ENCODE assay signal across 9 cellular contexts in the genomic region with DNA sequence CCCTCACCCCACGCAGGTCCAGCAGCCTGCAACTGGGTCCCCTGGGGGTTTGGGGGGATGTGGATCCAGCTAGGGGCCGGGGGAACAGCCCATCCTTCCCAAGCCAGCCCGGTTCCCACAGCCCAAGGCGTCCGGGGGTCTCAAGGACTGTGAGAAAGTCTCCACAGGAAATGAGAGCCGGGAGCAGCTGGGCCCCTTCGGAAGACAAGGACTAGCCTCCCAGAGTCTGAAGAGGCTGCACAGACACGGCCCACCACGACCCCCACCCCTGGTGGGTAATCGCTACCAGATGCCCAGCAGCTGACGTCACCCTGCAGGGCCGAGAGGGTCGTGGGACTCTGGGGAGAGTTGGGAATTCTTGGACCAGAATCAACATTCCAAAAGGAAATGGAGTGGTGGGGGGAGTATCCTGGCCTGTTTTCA. TPM values are rescaled to one million over a fixed set of nuclear protein-coding genes. Genes with fewer than 3 reads are reported as not detected.
DNase-seq lines count a peak whose midpoint lies in the region; ATAC-seq and TF ChIP-seq lines count a peak whose summit lies in the region.
"Had no signal": no experiment of that assay in that cellular context is flagged by ENCODE, and none has a peak within 500 bp of the region (broad histone marks: within the 10 kb centered on the region; RNA-seq: fewer than 3 reads in every experiment).

No MANE protein-coding gene starts in this region.

- H2AK5ac ChIP-seq in mesendoderm (ENCODE audit: low read length), result no peak overlapping the region

- H3K9ac ChIP-seq in colonic mucosa (ENCODE audit: low read depth in 2 of 2, low read length in 2 of 2) (peak overlapping the region in 1 of 2 donors; percentile 23), mesendoderm (ENCODE audit: low read length) (no peak overlapping the region), mammary epithelial cell (ENCODE audit: insufficient read depth, low read length) (no peak overlapping the region)

- H3K4me1 ChIP-seq in colonic mucosa, result peaks cover 7% of the 10 kb centered on the region
- peaks cover 6% of the 10 kb centered on the region for H3K4me1 ChIP-seq in mesendoderm (ENCODE audit: control insufficient read depth, low read depth, low read length)
- H3K4me1 ChIP-seq in thyroid gland, result peaks cover 4 to 34% of the 10 kb centered on the region in 2 donors
- peaks cover 8% of the 10 kb centered on the region for H3K4me1 ChIP-seq in mammary epithelial cell (ENCODE audit: insufficient read depth, low read length)

- H3K4me2 ChIP-seq in mesendoderm (ENCODE audit: low read length), result no peak overlapping the region
- no peak overlapping the region for H3K4me2 ChIP-seq in mammary epithelial cell (ENCODE audit: insufficient read depth, low read depth, low read length)

- H3K18ac ChIP-seq in mesendoderm (ENCODE audit: low read length), result peak overlapping the region; percentile 16

- H2AFZ ChIP-seq in mammary epithelial cell (ENCODE audit: low read depth, low read length), result no peak overlapping the region

- H3K4me1 Mint-ChIP-seq in activated naive CD4-positive, alpha-beta T cell treated with anti-CD3 and anti-CD28 coated beads for 36 hours (ENCODE audit: low read depth), result peaks cover 74% of the 10 kb centered on the region

- CTCF ChIA-PET in activated naive CD4-positive, alpha-beta T cell treated with anti-CD3 and anti-CD28 coated beads for 36 hours (lab: Charles Lee), result interaction anchor here (0.7 to 4.8 kb wide), 8 partner anchors 8 to 102 kb away, joined by 3 to 17 read pairs (median 4); a partner anchor contains a TSS
- CTCF ChIA-PET in mammary epithelial cell (lab: Charles Lee; ENCODE audit: low non-redundant PET), result no interaction called here

- WGBS in mesendoderm (ENCODE audit: extremely low coverage, insufficient coverage, low lambda C conversion rate), result no CpG with 5 or more reads among the region's 13 CpGs
- WGBS in thyroid gland, 2 donors, result 14 to 43% methylated on average over 8 to 13 of the region's 13 CpGs
- 50% methylated on average over 12 of the region's 13 CpGs for WGBS in mammary epithelial cell (ENCODE audit: low coverage, missing lambda C conversion rate)

- H3K9me3 ChIP-seq in colonic mucosa (no peaks in the 10 kb centered on the region), thyroid gland (no peaks in the 10 kb centered on the region), mammary epithelial cell (replicated peaks; ENCODE audit: insufficient read depth, low read length) (no peaks in the 10 kb centered on the region)

- H3K27me3 Mint-ChIP-seq in activated naive CD4-positive, alpha-beta T cell treated with anti-CD3 and anti-CD28 coated beads for 36 hours (ENCODE audit: low read depth), result no peaks in the 10 kb centered on the region

- dilution Hi-C loops in mammary epithelial cell (cut with HindIII; ENCODE audit: low sequenced_read_pairs), result no loop called here

- H3K79me1 ChIP-seq in mesendoderm (ENCODE audit: low read length), result no peaks in the 10 kb centered on the region

- H4K8ac ChIP-seq in mesendoderm (ENCODE audit: low read depth, low read length), result no peak overlapping the region

- no peaks in the 10 kb centered on the region for H3K9me3 Mint-ChIP-seq in activated naive CD4-positive, alpha-beta T cell treated with anti-CD3 and anti-CD28 coated beads for 36 hours

- TF ChIP-seq POLR2A in thyroid gland (IDR thresholded peaks at IDR 0.05), result no peak

- H3K79me2 ChIP-seq in mesendoderm (ENCODE audit: control insufficient read depth, insufficient read depth, low read length) (no peaks in the 10 kb centered on the region), mammary epithelial cell (ENCODE audit: insufficient read depth, low read length) (no peaks in the 10 kb centered on the region)

- H2BK15ac ChIP-seq in mesendoderm (replicated peaks; ENCODE audit: low read depth), result no peak overlapping the region

- ATAC-seq in GM18909 (IDR thresholded peaks at IDR 0.05; ENCODE audit: poor library complexity, unreplicated experiment) (no peak), HG02678 (IDR thresholded peaks at IDR 0.05; ENCODE audit: unreplicated experiment) (no peak)

- H3K27me3 ChIP-seq in colonic mucosa (no peaks in the 10 kb centered on the region), mesendoderm (ENCODE audit: insufficient read depth, low read length, poor library complexity) (no peaks in the 10 kb centered on the region), thyroid gland (no peaks in the 10 kb centered on the region), mammary epithelial cell (ENCODE audit: insufficient read depth, low read length) (no peaks in the 10 kb centered on the region)

- no peak overlapping the region for H3K4me3 ChIP-seq in colonic mucosa
- no peak overlapping the region for H3K4me3 ChIP-seq in mesendoderm (ENCODE audit: low read length)
- H3K4me3 ChIP-seq in thyroid gland (replicated peaks in 1 of 3), result no peak overlapping the region
- H3K4me3 ChIP-seq in mammary epithelial cell (replicated peaks in 1 of 3; ENCODE audit: insufficient read depth in 1 of 3, low read depth in 2 of 3, low read length in 3 of 3), result no peak overlapping the region

- H3K27ac ChIP-seq in colonic mucosa, result peak overlapping the region; percentile 30
- no peak overlapping the region for H3K27ac ChIP-seq in mesendoderm (ENCODE audit: low read depth, low read length)
- H3K27ac ChIP-seq in thyroid gland, result peak overlapping the region; percentile 51 to 76 (median 67)
- H3K27ac ChIP-seq in mammary epithelial cell (ENCODE audit: insufficient read depth, low read depth, low read length), result no peak overlapping the region

- in situ Hi-C loops in mammary epithelial cell (cut with MboI; ENCODE audit: low sequenced_read_pairs in 2 of 2), result no loop called here

- no peaks in the 10 kb centered on the region for H4K20me1 ChIP-seq in mammary epithelial cell (ENCODE audit: insufficient read depth, low read length)

- H3K4ac ChIP-seq in mesendoderm (ENCODE audit: low read depth, low read length), result no peak overlapping the region

- H3K4me3 Mint-ChIP-seq in activated naive CD4-positive, alpha-beta T cell treated with anti-CD3 and anti-CD28 coated beads for 36 hours, result no peak overlapping the region

- H3K36me3 Mint-ChIP-seq in activated naive CD4-positive, alpha-beta T cell treated with anti-CD3 and anti-CD28 coated beads for 36 hours (ENCODE audit: low read depth), result peaks cover 15% of the 10 kb centered on the region

- H3K23ac ChIP-seq in mesendoderm (ENCODE audit: low read length), result no peak overlapping the region

- TF ChIP-seq CTCF in colonic mucosa (IDR thresholded peaks at IDR 0.05) (no peak), thyroid gland (IDR thresholded peaks at IDR 0.05) (no peak), mammary epithelial cell (conservative IDR thresholded peaks at IDR 0.05 in 1 of 2, IDR thresholded peaks at IDR 0.05 in 1 of 2; ENCODE audit: extremely low read depth in 1 of 2, insufficient read depth in 1 of 2, low read depth in 1 of 2, low read length in 2 of 2) (no peak)

- intact Hi-C loops in activated naive CD4-positive, alpha-beta T cell treated with anti-CD3 and anti-CD28 coated beads for 36 hours (cut with micrococcal nuclease), result no loop called here
- intact Hi-C loops in colonic mucosa (cut with DNase I), result no loop called here
- intact Hi-C loops in thyroid gland (cut with DNase I), result no loop called here
- intact Hi-C loops in mammary epithelial cell (cut with micrococcal nuclease), result no loop called here

- no peaks in the 10 kb centered on the region for H3K36me3 ChIP-seq in colonic mucosa
- H3K36me3 ChIP-seq in mesendoderm (ENCODE audit: control insufficient read depth, insufficient read depth, low read length), result no peaks in the 10 kb centered on the region
- H3K36me3 ChIP-seq in thyroid gland, result no peaks in the 10 kb centered on the region
- H3K36me3 ChIP-seq in mammary epithelial cell (ENCODE audit: insufficient read depth, low read length), result no peaks in the 10 kb centered on the region

- H3K56ac ChIP-seq in mesendoderm (ENCODE audit: low read length), result peak overlapping the region; percentile 30

- DNase-seq in activated naive CD4-positive, alpha-beta T cell treated with anti-CD3 and anti-CD28 coated beads for 36 hours, result no peak
- DNase-seq in activated naive CD4-positive, alpha-beta T cell (lab: John Stamatoyannopoulos, UW), result no peak
- DNase-seq in colonic mucosa, result no peak
- DNase-seq in mesendoderm, result peak; percentile 76
- no peak for DNase-seq in thyroid gland
- DNase-seq in mammary epithelial cell, result no peak
- DNase-seq: NCI-H2107 had no signal

- H2BK5ac ChIP-seq in mesendoderm (ENCODE audit: low read length), result no peak overlapping the region

- H4K5ac ChIP-seq in mesendoderm (ENCODE audit: low read length), result no peak overlapping the region

- no peak overlapping the region for H2BK120ac ChIP-seq in mesendoderm (ENCODE audit: low read depth, low read length)

- no TSS peak for BruUV-seq in mammary epithelial cell (replicated peaks; lab: Mats Ljungman, UMichigan)

- peak overlapping the region; percentile 53 for H3K27ac Mint-ChIP-seq in activated naive CD4-positive, alpha-beta T cell treated with anti-CD3 and anti-CD28 coated beads for 36 hours

RNA-seq across cellular contexts. Expression of a gene that starts 10.5 kb away (rescaled TPM):
- total RNA-seq in activated naive CD4-positive, alpha-beta T cell treated with anti-CD3 and anti-CD28 coated beads for 36 hours, result 10 to 100 TPM; 27.2 to 27.3 TPM
- 1 to 10 TPM; 3.5 TPM for total RNA-seq in colonic mucosa
- 2.0 TPM for polyA plus RNA-seq in mesendoderm (2013, experiment 1 of 2)
- 2.3 TPM for polyA plus RNA-seq in mesendoderm (2013, experiment 2 of 2)
- total RNA-seq in thyroid gland, result 10 to 100 TPM; 10.0 to 24.9 (median 18.2) TPM
- total RNA-seq in mammary epithelial cell, result under 1 TPM; under 0.01 to 0.19 TPM
- polyA plus RNA-seq in mammary epithelial cell, result 0.08 TPM
- polyA minus RNA-seq in mammary epithelial cell, result not detected

RNA-seq across cellular contexts. Expression of a gene that starts 17.9 kb away (rescaled TPM):
- 10 to 100 TPM; 64.6 to 73.6 TPM for total RNA-seq in activated naive CD4-positive, alpha-beta T cell treated with anti-CD3 and anti-CD28 coated beads for 36 hours
- 10 to 100 TPM; 64.0 to 77.7 TPM for total RNA-seq in colonic mucosa
- 50.9 TPM for polyA plus RNA-seq in mesendoderm (2013, experiment 1 of 2)
- 48.8 TPM for polyA plus RNA-seq in mesendoderm (2013, experiment 2 of 2)
- 10 to 100 TPM; 47.5 to 85.2 (median 78.3) TPM for total RNA-seq in thyroid gland
- total RNA-seq in mammary epithelial cell, result 10 to 100 TPM; 63.5 to 71.6 TPM
- 73.8 TPM for polyA plus RNA-seq in mammary epithelial cell
- polyA minus RNA-seq in mammary epithelial cell, result 66.3 TPM

RNA-seq across cellular contexts. Expression of a gene that starts 32.8 kb away (rescaled TPM):
- 10 to 100 TPM; 11.8 to 12.7 TPM for total RNA-seq in activated naive CD4-positive, alpha-beta T cell treated with anti-CD3 and anti-CD28 coated beads for 36 hours
- 10 to 100 TPM; 25.8 to 29.8 TPM for total RNA-seq in colonic mucosa
- polyA plus RNA-seq in mesendoderm (2013, experiment 1 of 2), result 11.5 TPM
- 12.2 TPM for polyA plus RNA-seq in mesendoderm (2013, experiment 2 of 2)
- 10 to 100 TPM in 3 of 4 donors, 1 to 10 TPM in 1; 8.9 to 23.1 (median 14.2) TPM for total RNA-seq in thyroid gland
- total RNA-seq in mammary epithelial cell, result 10 to 100 TPM in 1 of 2 donors, 1 to 10 TPM in 1; 4.0 to 13.2 TPM
- 10.3 TPM for polyA plus RNA-seq in mammary epithelial cell
- polyA minus RNA-seq in mammary epithelial cell, result 5.6 TPM

RNA-seq across cellular contexts. Expression of a gene that starts 34.8 kb away (rescaled TPM):
- total RNA-seq in activated naive CD4-positive, alpha-beta T cell treated with anti-CD3 and anti-CD28 coated beads for 36 hours, result 10 to 100 TPM; 67.8 to 73.0 TPM
- total RNA-seq in colonic mucosa, result 10 to 100 TPM; 31.6 to 55.1 TPM
- polyA plus RNA-seq in mesendoderm (2013, experiment 1 of 2), result 34.2 TPM
- polyA plus RNA-seq in mesendoderm (2013, experiment 2 of 2), result 34.4 TPM
- total RNA-seq in thyroid gland, result 10 to 100 TPM; 58.5 to 78.0 (median 62.1) TPM
- 10 to 100 TPM; 59.5 to 85.8 TPM for total RNA-seq in mammary epithelial cell
- polyA plus RNA-seq in mammary epithelial cell, result 56.0 TPM
- 43.0 TPM for polyA minus RNA-seq in mammary epithelial cell

RNA-seq across cellular contexts. Expression of a gene that starts 52.0 kb away (rescaled TPM):
- under 1 TPM; 0.50 to 0.79 TPM for total RNA-seq in activated naive CD4-positive, alpha-beta T cell treated with anti-CD3 and anti-CD28 coated beads for 36 hours
- total RNA-seq in colonic mucosa (under 1 TPM; 0.05 to 0.07 TPM), thyroid gland (under 1 TPM in 3 of 4 donors, not detected in 1; 0.40 to 0.45 (median 0.44) TPM), mammary epithelial cell (under 1 TPM; under 0.01 to 0.21 TPM)
- polyA plus RNA-seq in mesendoderm (2013, experiment 1 of 2), result 0.01 TPM
- polyA plus RNA-seq in mesendoderm (2013, experiment 2 of 2), result not detected
- 0.03 TPM for polyA plus RNA-seq in mammary epithelial cell
- polyA minus RNA-seq in mammary epithelial cell, result not detected

Comparison
In these comparisons a context has a peak if more than half of its experiments do, and no peak if none do; other contexts are left out.
1. H3K27ac ChIP-seq: peak in colonic mucosa (single experiment) and thyroid gland (3 of 3); none in mesendoderm (single experiment) and mammary epithelial cell (single experiment).